In the genomic region with DNA sequence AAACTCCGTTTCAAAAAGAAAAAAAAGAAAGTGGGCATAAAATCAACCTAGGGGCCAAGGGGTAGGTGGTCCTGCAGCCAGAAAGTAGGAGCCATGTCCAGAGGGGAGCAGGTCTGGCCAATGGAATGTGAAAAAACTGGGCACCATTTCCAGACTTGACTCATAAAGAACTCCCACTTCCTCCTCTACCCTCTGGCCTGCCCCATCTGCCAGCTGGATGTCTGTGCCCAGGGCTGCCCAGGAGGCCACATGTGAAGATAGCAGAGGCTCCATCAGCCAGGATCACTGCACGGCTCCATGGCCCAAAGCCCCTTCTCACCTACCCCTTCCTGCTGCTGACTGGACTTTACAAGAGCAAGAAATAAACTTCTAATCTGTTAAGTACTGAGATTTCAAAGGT, we compare ENCODE assay signal across 13 cellular contexts. TPM values are rescaled to one million over a fixed set of nuclear protein-coding genes. Genes with fewer than 3 reads are reported as not detected.
DNase-seq lines count a peak whose midpoint lies in the region; TF ChIP-seq lines count a peak whose summit lies in the region.
"Had no signal": no experiment of that assay in that cellular context is flagged by ENCODE, and none has a peak within 500 bp of the region (broad histone marks: within the 10 kb centered on the region; RNA-seq: fewer than 3 reads in every experiment).

No MANE protein-coding gene starts in this region.

- H3K27ac ChIP-seq in SK-N-SH (ENCODE audit: low read depth in 2 of 2, low read length in 1 of 2) (peak overlapping the region in 1 of 2 experiments; percentile 20; a peak in 1 of 4 replicates), neural progenitor cell (no peak overlapping the region)

- H3K36me3 ChIP-seq in SK-N-SH (replicated peaks in 1 of 2; ENCODE audit: control insufficient read depth in 1 of 2, insufficient read depth in 2 of 2, low read length in 1 of 2) (no peaks in the 10 kb centered on the region), neural progenitor cell (no peaks in the 10 kb centered on the region)

- peaks cover 3 to 10% of the 10 kb centered on the region in 2 experiments; a peak in 2 of 4 replicates for H3K4me1 ChIP-seq in SK-N-SH (ENCODE audit: control insufficient read depth in 1 of 2, insufficient read depth in 2 of 2, low read depth in 1 of 2, low read length in 1 of 2)
- H3K4me1 ChIP-seq in neural progenitor cell, result no peaks in the 10 kb centered on the region

- DNase-seq in AG08395 (ENCODE audit: low spot score), result peak; percentile 28
- DNase-seq in EL, result peak; percentile 43
- DNase-seq in SK-N-SH, result peak; percentile 39
- peak; percentile 33 for DNase-seq in fibroblast of the aortic adventitia (ENCODE audit: low read depth)
- no peak for DNase-seq in NCI-H345 (lab: John Stamatoyannopoulos, UW)
- no peak for DNase-seq in activated T-helper 1 cell treated with anti-CD3 and anti-CD28 coated beads, Interleukin-12 subunit alpha, Interleukin-12 subunit beta, Interleukin-2, Interleukin-4 antibody, amounts not matched to agents 30 ng/mL and 10 ng/mL and 1 ng/mL, durations not matched to agents 14 hours and 24 hours and 36 hours (ENCODE audit: low spot score)
- DNase-seq in neural progenitor cell (ENCODE audit: low spot score), result no peak
- DNase-seq in activated T-helper 2 cell treated with anti-CD3 and anti-CD28 coated beads, Interferon-gamma antibody, Interleukin-2, Interleukin-4, amounts not matched to agents 10 μg/mL and 5 μg/mL and 100 μg/mL, durations not matched to agents 14 hours and 24 hours and 36 hours (ENCODE audit: low spot score), result no peak
- DNase-seq: activated CD8-positive, alpha-beta memory T cell treated with anti-CD3 and anti-CD28 coated beads for 24 hours; C1 segment of cervical spinal cord; NCI-H2171 treated with DMSO at 0.1 percent for 48 hours; stimulated activated CD4-positive, alpha-beta T cell treated with anti-CD3 and anti-CD28 coated beads, Interleukin-4, amount 100 ng/mL, for 1 hour had no signal

- no peak for TF ChIP-seq RAD21 in SK-N-SH (IDR thresholded peaks at IDR 0.05; ENCODE audit: low read length)

- H3K27ac Mint-ChIP-seq in activated T-helper 1 cell treated with anti-CD3 and anti-CD28 coated beads, Interleukin-12 subunit alpha, Interleukin-12 subunit beta, Interleukin-2, Interleukin-4 antibody, amounts not matched to agents 30 ng/mL and 10 ng/mL and 1 ng/mL, durations not matched to agents 14 hours and 24 hours and 36 hours, result no peak overlapping the region
- no peak overlapping the region for H3K27ac Mint-ChIP-seq in neural progenitor cell
- no peak overlapping the region for H3K27ac Mint-ChIP-seq in activated T-helper 2 cell treated with anti-CD3 and anti-CD28 coated beads, Interferon-gamma antibody, Interleukin-2, Interleukin-4, amounts not matched to agents 10 μg/mL and 5 μg/mL and 100 μg/mL, durations not matched to agents 14 hours and 24 hours and 36 hours

- H3K79me2 ChIP-seq in SK-N-SH (ENCODE audit: insufficient read depth) (no peaks in the 10 kb centered on the region), neural progenitor cell (ENCODE audit: low read depth) (no peaks in the 10 kb centered on the region)

- H2AFZ ChIP-seq in SK-N-SH (ENCODE audit: low read depth) (peak overlapping the region; percentile 83; the same call in 1 of the 2 replicates), neural progenitor cell (replicated peaks) (no peak overlapping the region)

- no peaks in the 10 kb centered on the region for H4K20me1 ChIP-seq in SK-N-SH (ENCODE audit: insufficient read depth)
- no peaks in the 10 kb centered on the region for H4K20me1 ChIP-seq in neural progenitor cell (ENCODE audit: low read depth)

- H3F3A ChIP-seq in SK-N-SH (replicated peaks; ENCODE audit: insufficient read depth) (peaks cover 3% of the 10 kb centered on the region), neural progenitor cell (ENCODE audit: low read depth) (no peaks in the 10 kb centered on the region)

- CTCF ChIA-PET in SK-N-SH (lab: Yijun Ruan, JAX), result interaction anchor here (1.1 to 1.2 kb wide), 2 partner anchors 12 to 79 kb away, joined by 3 to 4 read pairs; no protein-coding TSS in a partner anchor

- TF ChIP-seq CTCF in SK-N-SH (IDR thresholded peaks at IDR 0.05), result no peak
- TF ChIP-seq CTCF in fibroblast of the aortic adventitia (IDR thresholded peaks at IDR 0.05; ENCODE audit: insufficient read depth, low read length), result no peak
- TF ChIP-seq CTCF in neural progenitor cell (IDR thresholded peaks at IDR 0.05), result no peak

- 42% methylated on average over 2 of the region's 2 CpGs for WGBS in SK-N-SH (ENCODE audit: low lambda C conversion rate)

- H3K36me3 Mint-ChIP-seq in activated T-helper 1 cell treated with anti-CD3 and anti-CD28 coated beads, Interleukin-12 subunit alpha, Interleukin-12 subunit beta, Interleukin-2, Interleukin-4 antibody, amounts not matched to agents 30 ng/mL and 10 ng/mL and 1 ng/mL, durations not matched to agents 14 hours and 24 hours and 36 hours (ENCODE audit: low read depth), result peaks cover 3% of the 10 kb centered on the region
- H3K36me3 Mint-ChIP-seq in neural progenitor cell, result no peaks in the 10 kb centered on the region
- H3K36me3 Mint-ChIP-seq in activated T-helper 2 cell treated with anti-CD3 and anti-CD28 coated beads, Interferon-gamma antibody, Interleukin-2, Interleukin-4, amounts not matched to agents 10 μg/mL and 5 μg/mL and 100 μg/mL, durations not matched to agents 14 hours and 24 hours and 36 hours (ENCODE audit: low read depth), result no peaks in the 10 kb centered on the region
- H3K36me3 Mint-ChIP-seq: immature natural killer cell had no signal

- H3K4me3 ChIP-seq in SK-N-SH (ENCODE audit: low read depth in 2 of 2, low read length in 1 of 2) (no peak overlapping the region), fibroblast of the aortic adventitia (ENCODE audit: low read depth, low read length) (no peak overlapping the region), neural progenitor cell (no peak overlapping the region)

- no peaks in the 10 kb centered on the region for H3K9me2 ChIP-seq in SK-N-SH

- intact Hi-C loops in activated T-helper 1 cell treated with anti-CD3 and anti-CD28 coated beads, Interleukin-12 subunit alpha, Interleukin-12 subunit beta, Interleukin-2, Interleukin-4 antibody, amounts not matched to agents 30 ng/mL and 10 ng/mL and 1 ng/mL, durations not matched to agents 14 hours and 24 hours and 36 hours (cut with micrococcal nuclease), result no loop called here
- intact Hi-C loops in activated T-helper 2 cell treated with anti-CD3 and anti-CD28 coated beads, Interferon-gamma antibody, Interleukin-2, Interleukin-4, amounts not matched to agents 10 μg/mL and 5 μg/mL and 100 μg/mL, durations not matched to agents 14 hours and 24 hours and 36 hours (cut with micrococcal nuclease), result no loop called here

- no peaks in the 10 kb centered on the region for H3K9me3 Mint-ChIP-seq in activated T-helper 1 cell treated with anti-CD3 and anti-CD28 coated beads, Interleukin-12 subunit alpha, Interleukin-12 subunit beta, Interleukin-2, Interleukin-4 antibody, amounts not matched to agents 30 ng/mL and 10 ng/mL and 1 ng/mL, durations not matched to agents 14 hours and 24 hours and 36 hours
- no peaks in the 10 kb centered on the region for H3K9me3 Mint-ChIP-seq in neural progenitor cell
- H3K9me3 Mint-ChIP-seq in activated T-helper 2 cell treated with anti-CD3 and anti-CD28 coated beads, Interferon-gamma antibody, Interleukin-2, Interleukin-4, amounts not matched to agents 10 μg/mL and 5 μg/mL and 100 μg/mL, durations not matched to agents 14 hours and 24 hours and 36 hours, result no peaks in the 10 kb centered on the region
- H3K9me3 Mint-ChIP-seq: immature natural killer cell had no signal

- H3K4me2 ChIP-seq in SK-N-SH (0 out of 2 replicates have a peak overlapping the region, but pooled peaks have one; percentile 33), neural progenitor cell (no peak overlapping the region)

- no peaks in the 10 kb centered on the region for H3K9me3 ChIP-seq in SK-N-SH
- no peaks in the 10 kb centered on the region for H3K9me3 ChIP-seq in neural progenitor cell (ENCODE audit: low read depth)

- peaks cover 70% of the 10 kb centered on the region for H3K4me1 Mint-ChIP-seq in activated T-helper 1 cell treated with anti-CD3 and anti-CD28 coated beads, Interleukin-12 subunit alpha, Interleukin-12 subunit beta, Interleukin-2, Interleukin-4 antibody, amounts not matched to agents 30 ng/mL and 10 ng/mL and 1 ng/mL, durations not matched to agents 14 hours and 24 hours and 36 hours (ENCODE audit: low read depth)
- H3K4me1 Mint-ChIP-seq in neural progenitor cell, result peaks cover 6% of the 10 kb centered on the region
- peaks cover 66% of the 10 kb centered on the region for H3K4me1 Mint-ChIP-seq in activated T-helper 2 cell treated with anti-CD3 and anti-CD28 coated beads, Interferon-gamma antibody, Interleukin-2, Interleukin-4, amounts not matched to agents 10 μg/mL and 5 μg/mL and 100 μg/mL, durations not matched to agents 14 hours and 24 hours and 36 hours (ENCODE audit: low read depth)

- H3K27me3 ChIP-seq in SK-N-SH (ENCODE audit: insufficient read depth) (no peaks in the 10 kb centered on the region), neural progenitor cell (no peaks in the 10 kb centered on the region)

- no peaks in the 10 kb centered on the region for H3K27me3 Mint-ChIP-seq in activated T-helper 1 cell treated with anti-CD3 and anti-CD28 coated beads, Interleukin-12 subunit alpha, Interleukin-12 subunit beta, Interleukin-2, Interleukin-4 antibody, amounts not matched to agents 30 ng/mL and 10 ng/mL and 1 ng/mL, durations not matched to agents 14 hours and 24 hours and 36 hours (ENCODE audit: insufficient read depth)
- peaks cover 16% of the 10 kb centered on the region for H3K27me3 Mint-ChIP-seq in neural progenitor cell (ENCODE audit: insufficient read depth, low read depth)
- no peaks in the 10 kb centered on the region for H3K27me3 Mint-ChIP-seq in activated T-helper 2 cell treated with anti-CD3 and anti-CD28 coated beads, Interferon-gamma antibody, Interleukin-2, Interleukin-4, amounts not matched to agents 10 μg/mL and 5 μg/mL and 100 μg/mL, durations not matched to agents 14 hours and 24 hours and 36 hours (ENCODE audit: low read depth)

- no peak for TF ChIP-seq EP300 in SK-N-SH (IDR thresholded peaks at IDR 0.05; ENCODE audit: borderline replicate concordance in 1 of 2, low read depth in 1 of 2, low read length in 1 of 2)

- POLR2A ChIA-PET in SK-N-SH (lab: Yijun Ruan, JAX), result no interaction called here

- H3K9ac ChIP-seq in SK-N-SH, result no peak overlapping the region
- no peak overlapping the region for H3K9ac ChIP-seq in neural progenitor cell

- no peak overlapping the region for H3K4me3 Mint-ChIP-seq in activated T-helper 1 cell treated with anti-CD3 and anti-CD28 coated beads, Interleukin-12 subunit alpha, Interleukin-12 subunit beta, Interleukin-2, Interleukin-4 antibody, amounts not matched to agents 30 ng/mL and 10 ng/mL and 1 ng/mL, durations not matched to agents 14 hours and 24 hours and 36 hours
- H3K4me3 Mint-ChIP-seq in neural progenitor cell, result no peak overlapping the region
- H3K4me3 Mint-ChIP-seq in activated T-helper 2 cell treated with anti-CD3 and anti-CD28 coated beads, Interferon-gamma antibody, Interleukin-2, Interleukin-4, amounts not matched to agents 10 μg/mL and 5 μg/mL and 100 μg/mL, durations not matched to agents 14 hours and 24 hours and 36 hours (ENCODE audit: low read depth), result no peak overlapping the region

RNA-seq across cellular contexts. Expression of gene EEIG1, which starts 42.1 kb away (rescaled TPM):
- 17.9 and 26.2 TPM in 2 replicates for polyA plus RNA-seq in SK-N-SH (2012; rRNA removed)
- polyA plus RNA-seq in SK-N-SH (2012; cell fraction: cytosol; rRNA removed), result 15.9 and 18.6 TPM in 2 replicates
- polyA plus RNA-seq in SK-N-SH (2012; cell fraction: nucleus; rRNA removed), result 32.9 and 55.0 TPM in 2 replicates
- total RNA-seq in fibroblast of the aortic adventitia (ENCODE audit: low replicate concordance) (32.4 and 50.3 TPM in 2 replicates), neural progenitor cell (ENCODE audit: low replicate concordance) (8.8 and 30.8 TPM in 2 replicates)
- total RNA-seq in activated T-helper 1 cell treated with anti-CD3 and anti-CD28 coated beads, Interleukin-12 subunit alpha, Interleukin-12 subunit beta, Interleukin-2, Interleukin-4 antibody, amounts not matched to agents 30 ng/mL and 10 ng/mL and 1 ng/mL, durations not matched to agents 14 hours and 24 hours and 36 hours, result 39.8 and 43.4 TPM in 2 replicates
- 43.8 and 53.3 TPM in 2 replicates for total RNA-seq in activated T-helper 2 cell treated with anti-CD3 and anti-CD28 coated beads, Interferon-gamma antibody, Interleukin-2, Interleukin-4, amounts not matched to agents 10 μg/mL and 5 μg/mL and 100 μg/mL, durations not matched to agents 14 hours and 24 hours and 36 hours

RNA-seq across cellular contexts. Expression of gene NAIF1, which starts 44.2 kb away (rescaled TPM):
- polyA plus RNA-seq in SK-N-SH (2012; rRNA removed), result 14.6 and 14.8 TPM in 2 replicates
- 10.0 and 12.9 TPM in 2 replicates for polyA plus RNA-seq in SK-N-SH (2012; cell fraction: cytosol; rRNA removed)
- 7.9 and 8.3 TPM in 2 replicates for polyA plus RNA-seq in SK-N-SH (2012; cell fraction: nucleus; rRNA removed)
- total RNA-seq in fibroblast of the aortic adventitia (ENCODE audit: low replicate concordance), result 6.0 and 7.5 TPM in 2 replicates
- 11.5 and 12.2 TPM in 2 replicates for total RNA-seq in activated T-helper 1 cell treated with anti-CD3 and anti-CD28 coated beads, Interleukin-12 subunit alpha, Interleukin-12 subunit beta, Interleukin-2, Interleukin-4 antibody, amounts not matched to agents 30 ng/mL and 10 ng/mL and 1 ng/mL, durations not matched to agents 14 hours and 24 hours and 36 hours
- 8.4 and 9.5 TPM in 2 replicates for total RNA-seq in neural progenitor cell (ENCODE audit: low replicate concordance)
- total RNA-seq in activated T-helper 2 cell treated with anti-CD3 and anti-CD28 coated beads, Interferon-gamma antibody, Interleukin-2, Interleukin-4, amounts not matched to agents 10 μg/mL and 5 μg/mL and 100 μg/mL, durations not matched to agents 14 hours and 24 hours and 36 hours, result 10.2 and 10.5 TPM in 2 replicates

RNA-seq across cellular contexts. Expression of gene SLC25A25, which starts 45.1 kb away (rescaled TPM):
- 12.1 and 12.3 TPM in 2 replicates for polyA plus RNA-seq in SK-N-SH (2012; rRNA removed)
- 7.5 and 10.3 TPM in 2 replicates for polyA plus RNA-seq in SK-N-SH (2012; cell fraction: cytosol; rRNA removed)
- 19.6 and 24.1 TPM in 2 replicates for polyA plus RNA-seq in SK-N-SH (2012; cell fraction: nucleus; rRNA removed)
- total RNA-seq in fibroblast of the aortic adventitia (ENCODE audit: low replicate concordance) (15.2 and 20.2 TPM in 2 replicates), neural progenitor cell (ENCODE audit: low replicate concordance) (8.5 and 15.7 TPM in 2 replicates)
- 13.4 and 13.5 TPM in 2 replicates for total RNA-seq in activated T-helper 1 cell treated with anti-CD3 and anti-CD28 coated beads, Interleukin-12 subunit alpha, Interleukin-12 subunit beta, Interleukin-2, Interleukin-4 antibody, amounts not matched to agents 30 ng/mL and 10 ng/mL and 1 ng/mL, durations not matched to agents 14 hours and 24 hours and 36 hours
- total RNA-seq in activated T-helper 2 cell treated with anti-CD3 and anti-CD28 coated beads, Interferon-gamma antibody, Interleukin-2, Interleukin-4, amounts not matched to agents 10 μg/mL and 5 μg/mL and 100 μg/mL, durations not matched to agents 14 hours and 24 hours and 36 hours, result 11.3 and 11.9 TPM in 2 replicates

Comparison
In these comparisons a context has a peak if more than half of its experiments do, and no peak if none do; other contexts are left out.
1. DNase-seq: peak in AG08395 (single experiment), EL (single experiment), SK-N-SH (single experiment) and fibroblast of the aortic adventitia (single experiment); none in NCI-H345 (single experiment), activated T-helper 1 cell treated with anti-CD3 and anti-CD28 coated beads, Interleukin-12 subunit alpha, Interleukin-12 subunit beta, Interleukin-2, Interleukin-4 antibody, amounts not matched to agents 30 ng/mL and 10 ng/mL and 1 ng/mL, durations not matched to agents 14 hours and 24 hours and 36 hours (single experiment), neural progenitor cell (single experiment) and activated T-helper 2 cell treated with anti-CD3 and anti-CD28 coated beads, Interferon-gamma antibody, Interleukin-2, Interleukin-4, amounts not matched to agents 10 μg/mL and 5 μg/mL and 100 μg/mL, durations not matched to agents 14 hours and 24 hours and 36 hours (single experiment).